ENCODE assay signal across 28 cellular contexts in the genomic region with DNA sequence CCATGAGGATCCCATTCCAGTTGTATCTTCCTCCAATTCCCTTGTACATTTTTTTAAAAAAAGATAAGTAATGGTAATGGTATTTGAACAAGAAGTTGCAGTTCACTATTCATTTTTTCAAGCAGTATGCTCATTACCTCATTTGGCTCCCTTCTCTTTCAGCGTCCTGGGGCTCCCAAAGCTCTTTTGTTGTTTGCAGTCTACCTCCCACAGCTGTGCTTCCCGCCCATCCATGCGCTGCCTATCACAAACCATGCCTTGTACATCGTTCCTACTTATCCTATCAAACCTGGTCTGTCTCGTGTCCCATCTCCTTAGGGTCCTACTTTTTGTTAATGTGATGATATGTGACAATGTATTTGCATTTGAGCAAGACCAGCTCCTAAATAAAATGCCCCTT.
"Had no signal": no experiment of that assay in that cellular context is flagged by ENCODE, and none has a peak within 500 bp of the region (broad histone marks: within the 10 kb centered on the region; RNA-seq: fewer than 3 reads in every experiment).

No MANE protein-coding gene starts in this region.

- H3K27ac Mint-ChIP-seq: mesothelial cell of epicardium; natural killer cell; nephron progenitor cell; stimulated activated effector memory CD8-positive, alpha-beta T cell treated with anti-CD3 and anti-CD28 coated beads, Interleukin-12 subunit alpha, Interleukin-12 subunit beta, amount 100 ng/mL, for 72 hours; stimulated activated naive CD8-positive, alpha-beta T cell treated with anti-CD3 and anti-CD28 coated beads, Interleukin-15, Interleukin-2, amounts not matched to agents 100 ng/mL and 50 ng/mL, for 24 hours had no signal

- H3K36me3 Mint-ChIP-seq: mesothelial cell of epicardium; naive B cell; natural killer cell; stimulated activated effector memory CD8-positive, alpha-beta T cell treated with anti-CD3 and anti-CD28 coated beads, Interleukin-12 subunit alpha, Interleukin-12 subunit beta, amount 100 ng/mL, for 72 hours had no signal

- DNase-seq: islet precursor cell; left ventricle myocardium inferior; mesendoderm; naive B cell; natural killer cell; nephron progenitor cell; pancreas; posterior cingulate gyrus; retina; right cardiac atrium; stimulated activated CD4-positive, alpha-beta T cell treated with anti-CD3 and anti-CD28 coated beads, Interleukin-12 subunit alpha, Interleukin-12 subunit beta, amount 100 ng/mL, for 4 hours; stimulated activated CD4-positive, alpha-beta T cell treated with anti-CD3 and anti-CD28 coated beads, Interleukin-15, amount 100 ng/mL, for 24 hours; stimulated activated CD4-positive, alpha-beta T cell treated with anti-CD3 and anti-CD28 coated beads, Interleukin-2, amount 100 ng/mL, for 24 hours; stimulated activated CD4-positive, alpha-beta T cell treated with anti-CD3 and anti-CD28 coated beads, Interleukin-4, amount 100 ng/mL, for 1 hour; stimulated activated naive CD4-positive, alpha-beta T cell; tibial artery; trophoblast cell; upper lobe of right lung had no signal

- H3K4me1 Mint-ChIP-seq: naive B cell; natural killer cell; nephron progenitor cell; stimulated activated effector memory CD8-positive, alpha-beta T cell treated with anti-CD3 and anti-CD28 coated beads, Interleukin-12 subunit alpha, Interleukin-12 subunit beta, amount 100 ng/mL, for 72 hours had no signal

- H3K4me2 ChIP-seq: hepatocyte had no signal

- H3K27ac ChIP-seq: hepatocyte, left ventricle myocardium inferior, pancreas, prostate gland, skin epidermis, suprapubic skin, thoracic aorta, tibial artery, upper lobe of right lung had no signal

- H2AFZ ChIP-seq: hepatocyte had no signal

- H3K9me3 Mint-ChIP-seq: mesothelial cell of epicardium; naive B cell; natural killer cell; nephron progenitor cell; stimulated activated effector memory CD8-positive, alpha-beta T cell treated with anti-CD3 and anti-CD28 coated beads, Interleukin-12 subunit alpha, Interleukin-12 subunit beta, amount 100 ng/mL, for 72 hours; stimulated activated naive CD8-positive, alpha-beta T cell treated with anti-CD3 and anti-CD28 coated beads, Interleukin-15, Interleukin-2, amounts not matched to agents 100 ng/mL and 50 ng/mL, for 24 hours had no signal

- H3K4me3 Mint-ChIP-seq: mesothelial cell of epicardium; naive B cell; natural killer cell; nephron progenitor cell; stimulated activated effector memory CD8-positive, alpha-beta T cell treated with anti-CD3 and anti-CD28 coated beads, Interleukin-12 subunit alpha, Interleukin-12 subunit beta, amount 100 ng/mL, for 72 hours; stimulated activated naive CD8-positive, alpha-beta T cell treated with anti-CD3 and anti-CD28 coated beads, Interleukin-15, Interleukin-2, amounts not matched to agents 100 ng/mL and 50 ng/mL, for 24 hours had no signal

- H3K79me2 ChIP-seq: hepatocyte had no signal

- ATAC-seq: natural killer cell, pancreas, right cardiac atrium, sciatic nerve, upper lobe of right lung had no signal

- H3K9me3 ChIP-seq: left ventricle myocardium inferior, pancreas, prostate gland, suprapubic skin, thoracic aorta, tibial artery, upper lobe of right lung had no signal

- H3K27me3 ChIP-seq: hepatocyte, pancreas, suprapubic skin, tibial artery, upper lobe of right lung had no signal

- H3K4me1 ChIP-seq: left ventricle myocardium inferior, suprapubic skin had no signal

- H3K36me3 ChIP-seq: left ventricle myocardium inferior, pancreas, prostate gland, suprapubic skin, thoracic aorta, tibial artery, upper lobe of right lung had no signal

- H3K4me3 ChIP-seq: hepatocyte, left ventricle myocardium inferior, lung, pancreas, prostate gland, skin epidermis, suprapubic skin, thoracic aorta, tibial artery, upper lobe of right lung had no signal
